19 cellular contexts compared by ENCODE assay signal in genomic region chr2:111145103-111145760, GRCh38. TPM values are rescaled to one million over a fixed set of nuclear protein-coding genes. Genes with fewer than 3 reads are reported as not detected.
DNase-seq lines count a peak whose midpoint lies in the region; ATAC-seq and TF ChIP-seq lines count a peak whose summit lies in the region.
"Had no signal": no experiment of that assay in that cellular context is flagged by ENCODE, and none has a peak within 500 bp of the region (broad histone marks: within the 10 kb centered on the region; RNA-seq: fewer than 3 reads in every experiment).

No MANE protein-coding gene starts in this region.

- H3K36me3 Mint-ChIP-seq in activated CD8-positive, alpha-beta T cell treated with anti-CD3 and anti-CD28 coated beads for 36 hours (ENCODE audit: low read depth) = peaks cover 64% of the 10 kb centered on the region
- peaks cover 29% of the 10 kb centered on the region for H3K36me3 Mint-ChIP-seq in activated CD8-positive, alpha-beta T cell treated with anti-CD3 and anti-CD28 coated beads, Interleukin-2, amount 10 ng/mL, durations not matched to agents 7 days and 5 days (ENCODE audit: low read depth)
- peaks cover 11% of the 10 kb centered on the region for H3K36me3 Mint-ChIP-seq in neural progenitor cell

- H3K9me3 Mint-ChIP-seq in activated CD8-positive, alpha-beta T cell treated with anti-CD3 and anti-CD28 coated beads for 36 hours = no peaks in the 10 kb centered on the region
- no peaks in the 10 kb centered on the region for H3K9me3 Mint-ChIP-seq in activated CD8-positive, alpha-beta T cell treated with anti-CD3 and anti-CD28 coated beads, Interleukin-2, amount 10 ng/mL, durations not matched to agents 7 days and 5 days (ENCODE audit: insufficient read depth)
- no peaks in the 10 kb centered on the region for H3K9me3 Mint-ChIP-seq in neural progenitor cell
- H3K9me3 Mint-ChIP-seq: HFFc6, IgD-negative memory B cell had no signal

- H3K4me1 Mint-ChIP-seq in activated CD8-positive, alpha-beta T cell treated with anti-CD3 and anti-CD28 coated beads for 36 hours (ENCODE audit: low read depth) = peaks cover 50% of the 10 kb centered on the region
- H3K4me1 Mint-ChIP-seq in activated CD8-positive, alpha-beta T cell treated with anti-CD3 and anti-CD28 coated beads, Interleukin-2, amount 10 ng/mL, durations not matched to agents 7 days and 5 days (ENCODE audit: low read depth) = peaks cover 33% of the 10 kb centered on the region
- H3K4me1 Mint-ChIP-seq in neural progenitor cell = peaks cover 18% of the 10 kb centered on the region

- H4K20me1 ChIP-seq in KMS-11 (ENCODE audit: insufficient read depth) (peaks cover 6% of the 10 kb centered on the region), neural progenitor cell (ENCODE audit: low read depth) (peaks cover 96% of the 10 kb centered on the region)

- H3K27me3 ChIP-seq in KMS-11 (ENCODE audit: insufficient read depth, low read depth) (no peaks in the 10 kb centered on the region), neural progenitor cell (no peaks in the 10 kb centered on the region)
- H3K27me3 ChIP-seq: BLaER1 treated with 17β-estradiol and CSF1 and Interleukin-3, amounts not matched to agents 10 nM and 100 nM had no signal

- H3K27me3 Mint-ChIP-seq in activated CD8-positive, alpha-beta T cell treated with anti-CD3 and anti-CD28 coated beads for 36 hours = no peaks in the 10 kb centered on the region
- no peaks in the 10 kb centered on the region for H3K27me3 Mint-ChIP-seq in activated CD8-positive, alpha-beta T cell treated with anti-CD3 and anti-CD28 coated beads, Interleukin-2, amount 10 ng/mL, durations not matched to agents 7 days and 5 days (ENCODE audit: low read depth)
- H3K27me3 Mint-ChIP-seq in neural progenitor cell (ENCODE audit: insufficient read depth, low read depth) = peaks cover 2% of the 10 kb centered on the region
- H3K27me3 Mint-ChIP-seq: IgD-negative memory B cell had no signal

- peaks cover 44% of the 10 kb centered on the region; the same call in 1 of the 2 replicates for H3K79me2 ChIP-seq in KMS-11 (ENCODE audit: insufficient read depth, low read depth)
- peaks cover 91% of the 10 kb centered on the region for H3K79me2 ChIP-seq in neural progenitor cell (ENCODE audit: low read depth)

- no peak overlapping the region for H3K4me3 Mint-ChIP-seq in activated CD8-positive, alpha-beta T cell treated with anti-CD3 and anti-CD28 coated beads for 36 hours
- no peak overlapping the region for H3K4me3 Mint-ChIP-seq in activated CD8-positive, alpha-beta T cell treated with anti-CD3 and anti-CD28 coated beads, Interleukin-2, amount 10 ng/mL, durations not matched to agents 7 days and 5 days
- no peak overlapping the region for H3K4me3 Mint-ChIP-seq in neural progenitor cell
- H3K4me3 Mint-ChIP-seq: HFFc6 had no signal

- no peak for DNase-seq in activated CD8-positive, alpha-beta T cell treated with anti-CD3 and anti-CD28 coated beads for 36 hours
- no peak for DNase-seq in activated CD8-positive, alpha-beta T cell treated with anti-CD3 and anti-CD28 coated beads, Interleukin-2, amount 10 ng/mL, durations not matched to agents 7 days and 5 days
- DNase-seq in neural progenitor cell (ENCODE audit: low spot score) (no peak), NAMALWA (ENCODE audit: low spot score) (no peak), medulla oblongata (ENCODE audit: extremely low spot score) (no peak)
- DNase-seq: 8988T, DMS 273 treated with DMSO at 0.1 percent for 48 hours, HFFc6, NCI-H1092, NCI-H2107, NCI-H226, NCI-H526 had no signal

- H3K4me1 ChIP-seq in KMS-11 (ENCODE audit: low read depth, poor library complexity, severe bottlenecking) (peaks cover 80% of the 10 kb centered on the region), neural progenitor cell (peaks cover 30% of the 10 kb centered on the region)
- H3K4me1 ChIP-seq: BLaER1 treated with 17β-estradiol and CSF1 and Interleukin-3, amounts not matched to agents 10 nM and 100 nM had no signal

- H3K4me2 ChIP-seq in KMS-11 = peak overlapping the region; percentile 51
- H3K4me2 ChIP-seq in neural progenitor cell = no peak overlapping the region
- H3K4me2 ChIP-seq: BLaER1 treated with 17β-estradiol and CSF1 and Interleukin-3, amounts not matched to agents 10 nM and 100 nM had no signal

- H3K36me3 ChIP-seq in KMS-11 (ENCODE audit: insufficient read depth) (no peaks in the 10 kb centered on the region), neural progenitor cell (peaks cover 8% of the 10 kb centered on the region)

- H3K27ac Mint-ChIP-seq in activated CD8-positive, alpha-beta T cell treated with anti-CD3 and anti-CD28 coated beads for 36 hours = no peak overlapping the region
- H3K27ac Mint-ChIP-seq in activated CD8-positive, alpha-beta T cell treated with anti-CD3 and anti-CD28 coated beads, Interleukin-2, amount 10 ng/mL, durations not matched to agents 7 days and 5 days = no peak overlapping the region
- H3K27ac Mint-ChIP-seq in neural progenitor cell = no peak overlapping the region
- H3K27ac Mint-ChIP-seq: HFFc6, IgD-negative memory B cell had no signal

- POLR2A ChIA-PET in activated CD8-positive, alpha-beta T cell treated with anti-CD3 and anti-CD28 coated beads for 36 hours (lab: Charles Lee) = interaction anchor here (1.2 kb wide), 1 partner anchor 12 kb away, joined by 3 read pairs; no protein-coding TSS in a partner anchor
- POLR2A ChIA-PET in activated CD8-positive, alpha-beta T cell treated with anti-CD3 and anti-CD28 coated beads, Interleukin-2, amount 10 ng/mL, durations not matched to agents 7 days and 5 days (lab: Charles Lee) = no interaction called here

- intact Hi-C loops in activated CD8-positive, alpha-beta T cell treated with anti-CD3 and anti-CD28 coated beads for 36 hours (cut with micrococcal nuclease) = no loop called here

- H3K9ac ChIP-seq in KMS-11 (no peak overlapping the region), neural progenitor cell (no peak overlapping the region)
- H3K9ac ChIP-seq: BLaER1 treated with 17β-estradiol and CSF1 and Interleukin-3, amounts not matched to agents 10 nM and 100 nM had no signal

- no peaks in the 10 kb centered on the region for H3F3A ChIP-seq in neural progenitor cell (ENCODE audit: low read depth)

- CTCF ChIA-PET in activated CD8-positive, alpha-beta T cell treated with anti-CD3 and anti-CD28 coated beads for 36 hours (lab: Charles Lee) = interaction anchor here (0.5 to 1.7 kb wide), 5 partner anchors 10 to 332 kb away, joined by 3 to 4 read pairs (median 3); partner anchors contain the start of gene BCL2L11
- CTCF ChIA-PET in activated CD8-positive, alpha-beta T cell treated with anti-CD3 and anti-CD28 coated beads, Interleukin-2, amount 10 ng/mL, durations not matched to agents 7 days and 5 days (lab: Charles Lee) = interaction anchor here (0.9 to 1.5 kb wide), 2 partner anchors 19 to 23 kb away, joined by 3 to 5 read pairs; no protein-coding TSS in a partner anchor

- ATAC-seq in activated CD8-positive, alpha-beta T cell treated with anti-CD3 and anti-CD28 coated beads for 36 hours = peak; percentile 64
- no peak for ATAC-seq in activated CD8-positive, alpha-beta T cell treated with anti-CD3 and anti-CD28 coated beads, Interleukin-2, amount 10 ng/mL, durations not matched to agents 7 days and 5 days
- peak; percentile 62 for ATAC-seq in GM21619 (IDR thresholded peaks at IDR 0.05; ENCODE audit: unreplicated experiment)
- ATAC-seq in HG02571 (IDR thresholded peaks at IDR 0.05; ENCODE audit: unreplicated experiment) = no peak
- ATAC-seq: Right ventricle myocardium inferior, SK-N-SH treated with all-trans-retinoic acid at 6 μM for 48 hours had no signal

- no peak overlapping the region for H3K4me3 ChIP-seq in KMS-11 (IDR thresholded peaks at IDR 0.05; ENCODE audit: insufficient read depth, low read depth, low read length)
- H3K4me3 ChIP-seq in neural progenitor cell = no peak overlapping the region
- H3K4me3 ChIP-seq: BLaER1 treated with 17β-estradiol and CSF1 and Interleukin-3, amounts not matched to agents 10 nM and 100 nM had no signal

- H2AFZ ChIP-seq in KMS-11 (ENCODE audit: low read depth) (no peak overlapping the region), neural progenitor cell (replicated peaks) (no peak overlapping the region)

- H3K9me3 ChIP-seq in neural progenitor cell (ENCODE audit: low read depth) = no peaks in the 10 kb centered on the region

- peak overlapping the region; percentile 18; the same call in 1 of the 2 replicates for H3K27ac ChIP-seq in KMS-11
- peak overlapping the region; percentile 8 for H3K27ac ChIP-seq in neural progenitor cell
- H3K27ac ChIP-seq: BLaER1 treated with 17β-estradiol and CSF1 and Interleukin-3, amounts not matched to agents 10 nM and 100 nM had no signal

- TF ChIP-seq CTCF in activated CD8-positive, alpha-beta T cell treated with anti-CD3 and anti-CD28 coated beads for 36 hours (IDR thresholded peaks at IDR 0.05) = no peak
- TF ChIP-seq CTCF in KMS-11 (conservative IDR thresholded peaks at IDR 0.05; ENCODE audit: low read depth, low read length) = no peak
- TF ChIP-seq CTCF in neural progenitor cell (IDR thresholded peaks at IDR 0.05) = no peak

RNA-seq across cellular contexts. Expression of gene BCL2L11, which starts 24.5 kb away (rescaled TPM):
- 10 to 100 TPM; 19.8 to 22.6 TPM for total RNA-seq in activated CD8-positive, alpha-beta T cell treated with anti-CD3 and anti-CD28 coated beads for 36 hours
- 10 to 100 TPM; 11.7 to 16.5 TPM for total RNA-seq in activated CD8-positive, alpha-beta T cell treated with anti-CD3 and anti-CD28 coated beads, Interleukin-2, amount 10 ng/mL, durations not matched to agents 7 days and 5 days
- 46.9 and 54.9 TPM in 2 replicates for total RNA-seq in neural progenitor cell (ENCODE audit: low replicate concordance)

Comparison
In these comparisons a context has a peak if more than half of its experiments do, and no peak if none do; other contexts are left out.
1. ATAC-seq: peak in activated CD8-positive, alpha-beta T cell treated with anti-CD3 and anti-CD28 coated beads for 36 hours (single experiment) and GM21619 (single experiment); none in activated CD8-positive, alpha-beta T cell treated with anti-CD3 and anti-CD28 coated beads, Interleukin-2, amount 10 ng/mL, durations not matched to agents 7 days and 5 days (single experiment) and HG02571 (single experiment).